Comparison of ENCODE assay signal across 8 cellular contexts in genomic region chr16:30775381-30776099, GRCh38. TPM values are rescaled to one million over a fixed set of nuclear protein-coding genes. Genes with fewer than 3 reads are reported as not detected.
DNase-seq lines count a peak whose midpoint lies in the region; ATAC-seq, FAIRE-seq and TF ChIP-seq lines count a peak whose summit lies in the region.

No MANE protein-coding gene starts in this region.

- H3K27me3 ChIP-seq in dorsolateral prefrontal cortex (no peaks in the 10 kb centered on the region), HepG2 (ENCODE audit: control insufficient read depth in 1 of 2, insufficient read depth in 2 of 2, low read length in 2 of 2) (no peaks in the 10 kb centered on the region; a peak in 1 of 5 replicates)

- H2AFZ ChIP-seq in HepG2 (ENCODE audit: low read length) = no peak overlapping the region
- H2AFZ ChIP-seq in OCI-LY7 (ENCODE audit: low read length) = no peak overlapping the region

- H3K9me2 ChIP-seq in OCI-LY7 (ENCODE audit: insufficient read depth, low read length) = no peaks in the 10 kb centered on the region

- BruUV-seq in HepG2 (replicated peaks; lab: Mats Ljungman, UMichigan) = TSS peak; percentile 61
- no TSS peak for BruUV-seq in OCI-LY7 (replicated peaks; lab: Mats Ljungman, UMichigan)

- TF ChIP-seq RAD21 in HepG2 (CRISPR knock-in tag; IDR thresholded peaks at IDR 0.05) = peak; percentile 44

- WGBS in HepG2 (ENCODE audit: low lambda C conversion rate) = under 1% methylated on average over 41 of the region's 75 CpGs

- TF ChIP-seq CTCF in dorsolateral prefrontal cortex (IDR thresholded peaks at IDR 0.05 in 54 of 56, conservative IDR thresholded peaks at IDR 0.05 in 2 of 56; ENCODE audit: low read depth in 1 of 56, partially characterized antibody in 56 of 56) = peak in 7 of 56 donors; percentile 0 to 19 (median 14)
- TF ChIP-seq CTCF in HepG2 (CRISPR knock-in tag; IDR thresholded peaks at IDR 0.05) = peak; percentile 34; the same call in 1 of the 2 replicates
- no peak for TF ChIP-seq CTCF in OCI-LY7 (conservative IDR thresholded peaks at IDR 0.05; ENCODE audit: low read length)

- CTCF ChIA-PET in HepG2 (lab: Yijun Ruan, JAX; ENCODE audit: low intra/inter-chr PET ratio, low total read pairs) (no interaction called here), OCI-LY7 (lab: Charles Lee; ENCODE audit: unreplicated experiment) (no interaction called here)

- intact Hi-C loops in activated CD4-positive, alpha-beta T cell treated with anti-CD3 and anti-CD28 coated beads, Interleukin-2, amount 10 ng/mL, durations not matched to agents 24 days and 14 days (cut with micrococcal nuclease) = loop anchor here (1.0 to 5.0 kb wide), 3 partner anchors 13 to 147 kb away; partner anchors contain the start of genes CFAP119, FBXL19 and RNF40
- intact Hi-C loops in dorsolateral prefrontal cortex (cut with DNase I) = loop anchor here in 1 of 2 donors (5.0 kb wide), 1 partner anchor 78 kb away; the partner anchor contains the start of gene SRCAP
- intact Hi-C loops in HepG2 (cut with micrococcal nuclease; ENCODE audit: unreplicated experiment) = loop anchor here (1.0 to 5.0 kb wide), 2 partner anchors 27 to 37 kb away; partner anchors contain the start of gene PHKG2
- intact Hi-C loops in OCI-LY7 (cut with micrococcal nuclease; ENCODE audit: unreplicated experiment) = no loop called here

- TF ChIP-seq POLR2A in HepG2 (IDR thresholded peaks at IDR 0.05; ENCODE audit: insufficient read depth in 1 of 2, low read depth in 2 of 2, low read length in 2 of 2) = peak; percentile 83 to 86

- FAIRE-seq in G401.6 (lab: Jason Lieb, UNC) = peak; percentile 44
- FAIRE-seq in HepG2 (lab: Jason Lieb, UNC) = peak; percentile 96

- H3K4me3 ChIP-seq in dorsolateral prefrontal cortex (peak overlapping the region; percentile 55 to 100 (median 78)), HepG2 (replicated peaks in 1 of 3; ENCODE audit: insufficient read depth in 1 of 3, low read depth in 2 of 3, low read length in 3 of 3) (peak overlapping the region; percentile 63 to 88 (median 75)), OCI-LY7 (ENCODE audit: low read depth, low read length, poor library complexity, severe bottlenecking) (no peak overlapping the region)

- ATAC-seq in HG02623 (IDR thresholded peaks at IDR 0.05; ENCODE audit: unreplicated experiment) (peak; percentile 52), HepG2 (peak; percentile 84)

- H4K20me1 ChIP-seq in HepG2 (ENCODE audit: insufficient read depth, low read length) (no peaks in the 10 kb centered on the region; the same call in 1 of the 2 replicates), OCI-LY7 (ENCODE audit: insufficient read depth, low read length) (no peaks in the 10 kb centered on the region; the same call in 1 of the 2 replicates)

- H3K27ac Mint-ChIP-seq in activated CD4-positive, alpha-beta T cell treated with anti-CD3 and anti-CD28 coated beads, Interleukin-2, amount 10 ng/mL, durations not matched to agents 24 days and 14 days = peak overlapping the region; percentile 95

- H3K9ac ChIP-seq in HepG2 (ENCODE audit: insufficient read depth, low read depth, low read length) = peak overlapping the region; percentile 92

- H3K4me1 Mint-ChIP-seq in activated CD4-positive, alpha-beta T cell treated with anti-CD3 and anti-CD28 coated beads, Interleukin-2, amount 10 ng/mL, durations not matched to agents 24 days and 14 days = peaks cover 22% of the 10 kb centered on the region

- TF ChIP-seq EP300 in HepG2 (IDR thresholded peaks at IDR 0.05; ENCODE audit: low read depth in 2 of 2, low read length in 2 of 2) = peak in 1 of 2 experiments; percentile 39; a peak in 1 of 4 replicates
- TF ChIP-seq EP300 in HepG2 (CRISPR knock-in tag; IDR thresholded peaks at IDR 0.05; ENCODE audit: borderline replicate concordance) = no peak; the same call in none of the 2 replicates

- H3K4me1 ChIP-seq in HepG2 (ENCODE audit: insufficient read depth, low read length) (peaks cover 36% of the 10 kb centered on the region), OCI-LY7 (ENCODE audit: insufficient read depth, low read length, poor library complexity, severe bottlenecking) (no peaks in the 10 kb centered on the region)

- POLR2A ChIA-PET in HepG2 (lab: Yijun Ruan, JAX) = interaction anchor here (0.6 to 2.2 kb wide), 17 partner anchors 9 to 342 kb away, joined by 3 to 34 read pairs (median 7); partner anchors contain the start of genes FBRS, FBXL19, KAT8 and PHKG2
- POLR2A ChIA-PET in OCI-LY7 (lab: Charles Lee) = no interaction called here

- peaks cover 9% of the 10 kb centered on the region for H3K79me2 ChIP-seq in HepG2 (ENCODE audit: insufficient read depth, low read length)
- no peaks in the 10 kb centered on the region for H3K79me2 ChIP-seq in OCI-LY7 (ENCODE audit: insufficient read depth, low read depth, low read length)

- peak overlapping the region; percentile 91 for H3K4me3 Mint-ChIP-seq in activated CD4-positive, alpha-beta T cell treated with anti-CD3 and anti-CD28 coated beads, Interleukin-2, amount 10 ng/mL, durations not matched to agents 24 days and 14 days

- no peaks in the 10 kb centered on the region for H3K27me3 Mint-ChIP-seq in activated CD4-positive, alpha-beta T cell treated with anti-CD3 and anti-CD28 coated beads, Interleukin-2, amount 10 ng/mL, durations not matched to agents 24 days and 14 days

- peak overlapping the region; percentile 95 for H3K4me2 ChIP-seq in HepG2 (ENCODE audit: low read depth, low read length)
- H3K4me2 ChIP-seq in OCI-LY7 (ENCODE audit: low read length) = no peak overlapping the region

- H3K36me3 Mint-ChIP-seq in activated CD4-positive, alpha-beta T cell treated with anti-CD3 and anti-CD28 coated beads, Interleukin-2, amount 10 ng/mL, durations not matched to agents 24 days and 14 days (ENCODE audit: low read depth) = peaks cover 28% of the 10 kb centered on the region

- H3K9me3 ChIP-seq in HepG2 (ENCODE audit: low read length) (no peaks in the 10 kb centered on the region), OCI-LY7 (ENCODE audit: low read length) (no peaks in the 10 kb centered on the region)

- H3K36me3 ChIP-seq in HepG2 (replicated peaks in 1 of 2; ENCODE audit: control insufficient read depth in 1 of 2, insufficient read depth in 2 of 2, low read length in 2 of 2) (peaks cover 22 to 41% of the 10 kb centered on the region in 2 experiments), OCI-LY7 (ENCODE audit: insufficient read depth, low read length) (peaks cover 50% of the 10 kb centered on the region)

- peak overlapping the region; percentile 26 to 96 (median 82) for H3K27ac ChIP-seq in dorsolateral prefrontal cortex
- peak overlapping the region; percentile 89 for H3K27ac ChIP-seq in HepG2 (ENCODE audit: extremely low read length, insufficient read depth, low read length)
- no peak overlapping the region for H3K27ac ChIP-seq in OCI-LY7 (ENCODE audit: low read depth, low read length, poor library complexity, severe bottlenecking)

- peak; percentile 89 for DNase-seq in NCI-H2227 (lab: John Stamatoyannopoulos, UW; ENCODE audit: unreplicated experiment)
- DNase-seq in activated CD4-positive, alpha-beta T cell treated with anti-CD3 and anti-CD28 coated beads, Interleukin-2, amount 10 ng/mL, durations not matched to agents 24 days and 14 days = peak; percentile 90
- peak; percentile 71 to 91 (median 88) for DNase-seq in dorsolateral prefrontal cortex
- peak; percentile 83 for DNase-seq in HepG2 (ENCODE audit: low spot score)
- DNase-seq in stimulated activated CD4-positive, alpha-beta T cell treated with anti-CD3 and anti-CD28 coated beads, Interleukin-2, amount 100 ng/mL, for 4 hours (ENCODE audit: low read depth) = peak; percentile 45
- DNase-seq in OCI-LY7 (ENCODE audit: low spot score) = no peak

- in situ Hi-C loops in HepG2 (cut with HindIII; ENCODE audit: extremely low pct_ligation_motif_present, low pct_unique_long_range_greater_than_20kb) = no loop called here

- no peaks in the 10 kb centered on the region for H3K9me3 Mint-ChIP-seq in activated CD4-positive, alpha-beta T cell treated with anti-CD3 and anti-CD28 coated beads, Interleukin-2, amount 10 ng/mL, durations not matched to agents 24 days and 14 days

RNA-seq across cellular contexts. Expression of gene ZNF629, which starts 11.5 kb away (rescaled TPM):
- 2.5 and 2.6 TPM in 2 replicates for total RNA-seq in activated CD4-positive, alpha-beta T cell treated with anti-CD3 and anti-CD28 coated beads, Interleukin-2, amount 10 ng/mL, durations not matched to agents 24 days and 14 days
- total RNA-seq in dorsolateral prefrontal cortex (10 to 100 TPM; 11.5 to 20.4 (median 15.6) TPM), HepG2 (2016; rRNA removed; fragmentation: Illumina TruSeq; extraction: Trizol) (14.3 and 16.5 TPM in 2 replicates), OCI-LY7 (2022) (1.0 and 1.1 TPM in 2 replicates)
- 1.3 TPM in 2 replicates for total RNA-seq in HepG2 (2016; cell fraction: cytosol; rRNA removed; fragmentation: Illumina TruSeq; extraction: Trizol; ENCODE audit: low read depth)
- total RNA-seq in HepG2 (2016; cell fraction: insoluble cytoplasmic fraction; rRNA removed; fragmentation: Illumina TruSeq; extraction: Trizol) = 12.7 and 16.5 TPM in 2 replicates
- total RNA-seq in HepG2 (2016; cell fraction: membrane; rRNA removed; fragmentation: Illumina TruSeq; extraction: Trizol) = 5.2 and 5.9 TPM in 2 replicates
- total RNA-seq in HepG2 (2016; cell fraction: nucleus; rRNA removed; fragmentation: Illumina TruSeq; extraction: Trizol) = 15.1 and 17.8 TPM in 2 replicates
- polyA plus RNA-seq in HepG2 (2011; rRNA removed) = 6.1 and 8.2 TPM in 2 replicates
- polyA plus RNA-seq in HepG2 (2011; cell fraction: cytosol; rRNA removed) = 3.9 and 4.8 TPM in 2 replicates
- 25.0 TPM in 2 replicates for polyA plus RNA-seq in HepG2 (2011; cell fraction: nucleus; rRNA removed)
- polyA plus RNA-seq in HepG2 (2012) = 9.2 and 10.1 TPM in 2 replicates
- 0.64 and 0.65 TPM in 2 replicates for polyA plus RNA-seq in HepG2 (2016; cell fraction: cytosol; fragmentation: Illumina TruSeq; extraction: Trizol; ENCODE audit: low read depth)
- 11.8 and 14.8 TPM in 2 replicates for polyA plus RNA-seq in HepG2 (2016; cell fraction: insoluble cytoplasmic fraction; fragmentation: Illumina TruSeq; extraction: Trizol; ENCODE audit: low read depth)
- 2.2 and 2.7 TPM in 2 replicates for polyA plus RNA-seq in HepG2 (2016; cell fraction: membrane; fragmentation: Illumina TruSeq; extraction: Trizol; ENCODE audit: low read depth)
- 25.2 and 26.3 TPM in 2 replicates for polyA plus RNA-seq in HepG2 (2016; cell fraction: nucleus; fragmentation: Illumina TruSeq; extraction: Trizol; ENCODE audit: insufficient read depth, low read depth)
- 9.3 and 12.7 TPM in 2 replicates for polyA minus RNA-seq in HepG2 (2011; rRNA and poly(A)+ RNA removed; ENCODE audit: low replicate concordance)
- 8.3 and 9.5 TPM in 2 replicates for polyA minus RNA-seq in HepG2 (2011; cell fraction: cytosol; rRNA and poly(A)+ RNA removed)
- 15.8 and 22.4 TPM in 2 replicates for polyA minus RNA-seq in HepG2 (2011; cell fraction: nucleus; rRNA and poly(A)+ RNA removed)
- total RNA-seq in OCI-LY7 (2014; rRNA removed; shearing (Covaris generic)) = 1.9 and 2.5 TPM in 2 replicates

RNA-seq across cellular contexts. Expression of gene RNF40, which starts 13.4 kb away (rescaled TPM):
- total RNA-seq in activated CD4-positive, alpha-beta T cell treated with anti-CD3 and anti-CD28 coated beads, Interleukin-2, amount 10 ng/mL, durations not matched to agents 24 days and 14 days = 95.4 and 100 TPM in 2 replicates
- 100 to 1,000 TPM in 39 of 120 experiments, 10 to 100 TPM in 81; 72.0 to 128 (median 95.4) TPM for total RNA-seq in dorsolateral prefrontal cortex
- total RNA-seq in HepG2 (2016; rRNA removed; fragmentation: Illumina TruSeq; extraction: Trizol) = 85.6 and 102 TPM in 2 replicates
- total RNA-seq in HepG2 (2016; cell fraction: cytosol; rRNA removed; fragmentation: Illumina TruSeq; extraction: Trizol; ENCODE audit: low read depth) = 11.9 and 12.0 TPM in 2 replicates
- 79.6 and 89.9 TPM in 2 replicates for total RNA-seq in HepG2 (2016; cell fraction: insoluble cytoplasmic fraction; rRNA removed; fragmentation: Illumina TruSeq; extraction: Trizol)
- total RNA-seq in HepG2 (2016; cell fraction: membrane; rRNA removed; fragmentation: Illumina TruSeq; extraction: Trizol) = 40.5 and 47.1 TPM in 2 replicates
- 55.6 and 65.6 TPM in 2 replicates for total RNA-seq in HepG2 (2016; cell fraction: nucleus; rRNA removed; fragmentation: Illumina TruSeq; extraction: Trizol)
- 84.0 and 91.0 TPM in 2 replicates for polyA plus RNA-seq in HepG2 (2011; rRNA removed)
- polyA plus RNA-seq in HepG2 (2011; cell fraction: cytosol; rRNA removed) = 47.5 and 49.3 TPM in 2 replicates
- 128 and 147 TPM in 2 replicates for polyA plus RNA-seq in HepG2 (2011; cell fraction: nucleus; rRNA removed)
- 44.7 and 52.0 TPM in 2 replicates for polyA plus RNA-seq in HepG2 (2012)
- 8.6 and 10.7 TPM in 2 replicates for polyA plus RNA-seq in HepG2 (2016; cell fraction: cytosol; fragmentation: Illumina TruSeq; extraction: Trizol; ENCODE audit: low read depth)
- polyA plus RNA-seq in HepG2 (2016; cell fraction: insoluble cytoplasmic fraction; fragmentation: Illumina TruSeq; extraction: Trizol; ENCODE audit: low read depth) = 87.6 and 98.5 TPM in 2 replicates
- polyA plus RNA-seq in HepG2 (2016; cell fraction: membrane; fragmentation: Illumina TruSeq; extraction: Trizol; ENCODE audit: low read depth) = 29.9 and 30.8 TPM in 2 replicates
- polyA plus RNA-seq in HepG2 (2016; cell fraction: nucleus; fragmentation: Illumina TruSeq; extraction: Trizol; ENCODE audit: insufficient read depth, low read depth) = 131 and 139 TPM in 2 replicates
- 110 and 128 TPM in 2 replicates for polyA minus RNA-seq in HepG2 (2011; rRNA and poly(A)+ RNA removed; ENCODE audit: low replicate concordance)
- polyA minus RNA-seq in HepG2 (2011; cell fraction: cytosol; rRNA and poly(A)+ RNA removed) = 42.3 and 58.2 TPM in 2 replicates
- polyA minus RNA-seq in HepG2 (2011; cell fraction: nucleus; rRNA and poly(A)+ RNA removed) = 34.0 and 43.5 TPM in 2 replicates
- total RNA-seq in OCI-LY7 (2014; rRNA removed; shearing (Covaris generic)) = 54.8 and 70.5 TPM in 2 replicates
- total RNA-seq in OCI-LY7 (2022) = 108 and 120 TPM in 2 replicates

RNA-seq across cellular contexts. Expression of gene CFAP119, which starts 13.7 kb away (rescaled TPM):
- total RNA-seq in activated CD4-positive, alpha-beta T cell treated with anti-CD3 and anti-CD28 coated beads, Interleukin-2, amount 10 ng/mL, durations not matched to agents 24 days and 14 days = 4.0 and 4.2 TPM in 2 replicates
- total RNA-seq in dorsolateral prefrontal cortex (10 to 100 TPM in 93 of 120 experiments, 1 to 10 TPM in 27; 3.6 to 27.3 (median 12.7) TPM), HepG2 (2016; rRNA removed; fragmentation: Illumina TruSeq; extraction: Trizol) (1.2 and 6.4 TPM in 2 replicates), OCI-LY7 (2022) (25.0 and 27.4 TPM in 2 replicates)
- total RNA-seq in HepG2 (2016; cell fraction: cytosol; rRNA removed; fragmentation: Illumina TruSeq; extraction: Trizol; ENCODE audit: low read depth) = 0.51 and 0.71 TPM in 2 replicates
- total RNA-seq in HepG2 (2016; cell fraction: insoluble cytoplasmic fraction; rRNA removed; fragmentation: Illumina TruSeq; extraction: Trizol) = 1.4 and 4.0 TPM in 2 replicates
- total RNA-seq in HepG2 (2016; cell fraction: membrane; rRNA removed; fragmentation: Illumina TruSeq; extraction: Trizol) = 0.83 and 1.7 TPM in 2 replicates
- total RNA-seq in HepG2 (2016; cell fraction: nucleus; rRNA removed; fragmentation: Illumina TruSeq; extraction: Trizol) = 11.6 and 12.1 TPM in 2 replicates
- polyA plus RNA-seq in HepG2 (2011; rRNA removed) = 4.0 and 6.4 TPM in 2 replicates
- polyA plus RNA-seq in HepG2 (2011; cell fraction: cytosol; rRNA removed) = 1.3 and 2.2 TPM in 2 replicates
- 37.2 and 53.6 TPM in 2 replicates for polyA plus RNA-seq in HepG2 (2011; cell fraction: nucleus; rRNA removed)
- 0.84 and 2.1 TPM in 2 replicates for polyA plus RNA-seq in HepG2 (2012)
- polyA plus RNA-seq in HepG2 (2016; cell fraction: cytosol; fragmentation: Illumina TruSeq; extraction: Trizol; ENCODE audit: low read depth) = 0.78 and 0.96 TPM in 2 replicates
- polyA plus RNA-seq in HepG2 (2016; cell fraction: insoluble cytoplasmic fraction; fragmentation: Illumina TruSeq; extraction: Trizol; ENCODE audit: low read depth) = 0.91 and 1.5 TPM in 2 replicates
- polyA plus RNA-seq in HepG2 (2016; cell fraction: membrane; fragmentation: Illumina TruSeq; extraction: Trizol; ENCODE audit: low read depth) = 0.41 and 1.4 TPM in 2 replicates
- 22.1 and 31.9 TPM in 2 replicates for polyA plus RNA-seq in HepG2 (2016; cell fraction: nucleus; fragmentation: Illumina TruSeq; extraction: Trizol; ENCODE audit: insufficient read depth, low read depth)
- 1.5 and 16.0 TPM in 2 replicates for polyA minus RNA-seq in HepG2 (2011; rRNA and poly(A)+ RNA removed; ENCODE audit: low replicate concordance)
- polyA minus RNA-seq in HepG2 (2011; cell fraction: cytosol; rRNA and poly(A)+ RNA removed) = 0.69 and 1.8 TPM in 2 replicates
- 3.7 and 5.2 TPM in 2 replicates for polyA minus RNA-seq in HepG2 (2011; cell fraction: nucleus; rRNA and poly(A)+ RNA removed)
- 20.7 and 27.4 TPM in 2 replicates for total RNA-seq in OCI-LY7 (2014; rRNA removed; shearing (Covaris generic))

RNA-seq across cellular contexts. Expression of gene PHKG2, which starts 27.3 kb away (rescaled TPM):
- 39.5 and 41.0 TPM in 2 replicates for total RNA-seq in activated CD4-positive, alpha-beta T cell treated with anti-CD3 and anti-CD28 coated beads, Interleukin-2, amount 10 ng/mL, durations not matched to agents 24 days and 14 days
- 10 to 100 TPM; 25.1 to 55.2 (median 38.8) TPM for total RNA-seq in dorsolateral prefrontal cortex
- total RNA-seq in HepG2 (2016; rRNA removed; fragmentation: Illumina TruSeq; extraction: Trizol) = 33.9 and 37.4 TPM in 2 replicates
- 13.4 TPM in 2 replicates for total RNA-seq in HepG2 (2016; cell fraction: cytosol; rRNA removed; fragmentation: Illumina TruSeq; extraction: Trizol; ENCODE audit: low read depth)
- 32.9 and 41.4 TPM in 2 replicates for total RNA-seq in HepG2 (2016; cell fraction: insoluble cytoplasmic fraction; rRNA removed; fragmentation: Illumina TruSeq; extraction: Trizol)
- 23.7 and 24.3 TPM in 2 replicates for total RNA-seq in HepG2 (2016; cell fraction: membrane; rRNA removed; fragmentation: Illumina TruSeq; extraction: Trizol)
- total RNA-seq in HepG2 (2016; cell fraction: nucleus; rRNA removed; fragmentation: Illumina TruSeq; extraction: Trizol) = 39.5 and 43.1 TPM in 2 replicates
- 39.8 and 42.1 TPM in 2 replicates for polyA plus RNA-seq in HepG2 (2011; rRNA removed)
- polyA plus RNA-seq in HepG2 (2011; cell fraction: cytosol; rRNA removed) = 22.7 and 30.8 TPM in 2 replicates
- 140 and 166 TPM in 2 replicates for polyA plus RNA-seq in HepG2 (2011; cell fraction: nucleus; rRNA removed)
- polyA plus RNA-seq in HepG2 (2012) = 21.4 and 22.8 TPM in 2 replicates
- 15.4 and 16.5 TPM in 2 replicates for polyA plus RNA-seq in HepG2 (2016; cell fraction: cytosol; fragmentation: Illumina TruSeq; extraction: Trizol; ENCODE audit: low read depth)
- 38.9 and 41.5 TPM in 2 replicates for polyA plus RNA-seq in HepG2 (2016; cell fraction: insoluble cytoplasmic fraction; fragmentation: Illumina TruSeq; extraction: Trizol; ENCODE audit: low read depth)
- polyA plus RNA-seq in HepG2 (2016; cell fraction: membrane; fragmentation: Illumina TruSeq; extraction: Trizol; ENCODE audit: low read depth) = 21.3 and 23.8 TPM in 2 replicates
- 142 and 147 TPM in 2 replicates for polyA plus RNA-seq in HepG2 (2016; cell fraction: nucleus; fragmentation: Illumina TruSeq; extraction: Trizol; ENCODE audit: insufficient read depth, low read depth)
- 53.8 and 68.9 TPM in 2 replicates for polyA minus RNA-seq in HepG2 (2011; rRNA and poly(A)+ RNA removed; ENCODE audit: low replicate concordance)
- 9.0 and 12.9 TPM in 2 replicates for polyA minus RNA-seq in HepG2 (2011; cell fraction: cytosol; rRNA and poly(A)+ RNA removed)
- polyA minus RNA-seq in HepG2 (2011; cell fraction: nucleus; rRNA and poly(A)+ RNA removed) = 38.1 and 40.3 TPM in 2 replicates
- total RNA-seq in OCI-LY7 (2014; rRNA removed; shearing (Covaris generic)) = 37.6 and 40.5 TPM in 2 replicates
- total RNA-seq in OCI-LY7 (2022) = 41.9 and 46.5 TPM in 2 replicates
